In genomic region chr2:170929686-170930050, GRCh38 we compare ENCODE assay signal across 8 cellular contexts. TPM values are rescaled to one million over a fixed set of nuclear protein-coding genes. Genes with fewer than 3 reads are reported as not detected.
DNase-seq lines count a peak whose midpoint lies in the region; ATAC-seq and TF ChIP-seq lines count a peak whose summit lies in the region.

No MANE protein-coding gene starts in this region.

- H3K9me3 ChIP-seq in OCI-LY1 (ENCODE audit: low read length): peaks cover 7% of the 10 kb centered on the region; the same call in 1 of the 2 replicates

- no peaks in the 10 kb centered on the region for H3F3A ChIP-seq in OCI-LY1 (ENCODE audit: insufficient read depth, low read length)

- peak overlapping the region; percentile 92 for H3K4me3 ChIP-seq in OCI-LY1 (ENCODE audit: low read depth, low read length, poor library complexity, severe bottlenecking)

- no peaks in the 10 kb centered on the region for H3K27me3 ChIP-seq in OCI-LY1 (ENCODE audit: insufficient read depth, low read length)

- H3K36me3 ChIP-seq in OCI-LY1 (ENCODE audit: insufficient read depth, low read length): peaks cover 22% of the 10 kb centered on the region; the same call in 1 of the 2 replicates

- H4K20me1 ChIP-seq in OCI-LY1 (ENCODE audit: insufficient read depth, low read length): no peaks in the 10 kb centered on the region

- peak; percentile 3 for ATAC-seq in HG02938 (IDR thresholded peaks at IDR 0.05; ENCODE audit: unreplicated experiment)

- peaks cover 11% of the 10 kb centered on the region for H3K9me3 Mint-ChIP-seq in activated naive CD4-positive, alpha-beta T cell treated with anti-CD3 and anti-CD28 coated beads, Interleukin-2, amount 10 ng/mL, durations not matched to agents 7 days and 5 days
- peaks cover 5% of the 10 kb centered on the region for H3K9me3 Mint-ChIP-seq in glutamatergic neuron (ENCODE audit: unreplicated experiment)
- no peaks in the 10 kb centered on the region for H3K9me3 Mint-ChIP-seq in osteocyte (ENCODE audit: unreplicated experiment)

- peaks cover 26% of the 10 kb centered on the region for H3K36me3 Mint-ChIP-seq in activated naive CD4-positive, alpha-beta T cell treated with anti-CD3 and anti-CD28 coated beads, Interleukin-2, amount 10 ng/mL, durations not matched to agents 7 days and 5 days
- H3K36me3 Mint-ChIP-seq in glutamatergic neuron (ENCODE audit: unreplicated experiment) (peaks cover 3% of the 10 kb centered on the region), osteocyte (ENCODE audit: unreplicated experiment) (peaks cover 3% of the 10 kb centered on the region)

- H3K9me2 ChIP-seq in OCI-LY1 (ENCODE audit: low read depth, low read length): no peaks in the 10 kb centered on the region

- H3K9ac ChIP-seq in OCI-LY1 (ENCODE audit: low read length): peak overlapping the region; percentile 93

- CTCF ChIA-PET in activated naive CD4-positive, alpha-beta T cell treated with anti-CD3 and anti-CD28 coated beads, Interleukin-2, amount 10 ng/mL, durations not matched to agents 7 days and 5 days (lab: Charles Lee): interaction anchor here (0.9 to 4.0 kb wide), 14 partner anchors 14 to 504 kb away, joined by 3 to 15 read pairs (median 7); partner anchors contain the start of genes DCAF17, METTL8 and TLK1

- H3K4me1 ChIP-seq in OCI-LY1 (ENCODE audit: insufficient read depth, low read length, severe bottlenecking): peaks cover 34% of the 10 kb centered on the region

- peak overlapping the region; percentile 94 for H3K4me3 Mint-ChIP-seq in activated naive CD4-positive, alpha-beta T cell treated with anti-CD3 and anti-CD28 coated beads, Interleukin-2, amount 10 ng/mL, durations not matched to agents 7 days and 5 days
- peak overlapping the region; percentile 94 for H3K4me3 Mint-ChIP-seq in glutamatergic neuron (ENCODE audit: unreplicated experiment)
- H3K4me3 Mint-ChIP-seq in osteocyte (ENCODE audit: unreplicated experiment): peak overlapping the region; percentile 85

- peaks cover 43% of the 10 kb centered on the region for H3K4me1 Mint-ChIP-seq in activated naive CD4-positive, alpha-beta T cell treated with anti-CD3 and anti-CD28 coated beads, Interleukin-2, amount 10 ng/mL, durations not matched to agents 7 days and 5 days
- peaks cover 13% of the 10 kb centered on the region for H3K4me1 Mint-ChIP-seq in glutamatergic neuron (ENCODE audit: low read depth, unreplicated experiment)
- H3K4me1 Mint-ChIP-seq in osteocyte (ENCODE audit: unreplicated experiment): peaks cover 40% of the 10 kb centered on the region

- H3K79me2 ChIP-seq in OCI-LY1 (ENCODE audit: insufficient read depth, low read length): peaks cover 54% of the 10 kb centered on the region

- TF ChIP-seq CTCF in OCI-LY1 (IDR thresholded peaks at IDR 0.05; ENCODE audit: low read length): no peak
- TF ChIP-seq CTCF in glutamatergic neuron (IDR thresholded peaks at IDR 0.05; ENCODE audit: partially characterized antibody, unreplicated experiment): no peak
- no peak for TF ChIP-seq CTCF in osteocyte (IDR thresholded peaks at IDR 0.05)

- peak overlapping the region; percentile 66 for H3K27ac ChIP-seq in OCI-LY1 (ENCODE audit: low read depth, low read length, poor library complexity, severe bottlenecking)

- no peak overlapping the region for H2AFZ ChIP-seq in OCI-LY1 (ENCODE audit: low read length)

- peak; percentile 24 for DNase-seq in NCI-H446 (lab: John Stamatoyannopoulos, UW)
- DNase-seq in NCI-H446 treated with DMSO at 0.1 percent for 48 hours (lab: John Stamatoyannopoulos, UW): no peak
- DNase-seq in activated naive CD4-positive, alpha-beta T cell treated with anti-CD3 and anti-CD28 coated beads, Interleukin-2, amount 10 ng/mL, durations not matched to agents 7 days and 5 days: peak; percentile 54
- DNase-seq in glutamatergic neuron: peak; percentile 56
- no peak for DNase-seq in osteocyte (ENCODE audit: extremely low spot score, unreplicated experiment)
- no peak for DNase-seq in mesenteric fat pad (ENCODE audit: low spot score)

- peak overlapping the region; percentile 91 for H3K4me2 ChIP-seq in OCI-LY1 (ENCODE audit: low read length)

- peak overlapping the region; percentile 97 for H3K27ac Mint-ChIP-seq in activated naive CD4-positive, alpha-beta T cell treated with anti-CD3 and anti-CD28 coated beads, Interleukin-2, amount 10 ng/mL, durations not matched to agents 7 days and 5 days
- H3K27ac Mint-ChIP-seq in glutamatergic neuron (ENCODE audit: unreplicated experiment) (peak overlapping the region; percentile 28), osteocyte (ENCODE audit: unreplicated experiment) (peak overlapping the region; percentile 85)

- peaks cover 6% of the 10 kb centered on the region for H3K27me3 Mint-ChIP-seq in activated naive CD4-positive, alpha-beta T cell treated with anti-CD3 and anti-CD28 coated beads, Interleukin-2, amount 10 ng/mL, durations not matched to agents 7 days and 5 days
- H3K27me3 Mint-ChIP-seq in glutamatergic neuron (ENCODE audit: unreplicated experiment): peaks cover 3% of the 10 kb centered on the region
- H3K27me3 Mint-ChIP-seq in osteocyte (ENCODE audit: unreplicated experiment): no peaks in the 10 kb centered on the region

RNA-seq across cellular contexts. Expression of gene GORASP2, which starts 0.6 kb away (rescaled TPM):
- 38.8 TPM for total RNA-seq in glutamatergic neuron (ENCODE audit: unreplicated experiment)
- 94.7 and 99.5 TPM in 2 replicates for total RNA-seq in osteocyte
- total RNA-seq in mesenteric fat pad: 78.2 TPM

Comparison
In these comparisons a context has a peak if more than half of its experiments do, and no peak if none do; other contexts are left out.
1. DNase-seq: peak in NCI-H446 (2 of 2), activated naive CD4-positive, alpha-beta T cell treated with anti-CD3 and anti-CD28 coated beads, Interleukin-2, amount 10 ng/mL, durations not matched to agents 7 days and 5 days (single experiment) and glutamatergic neuron (single experiment); none in NCI-H446 treated with DMSO at 0.1 percent for 48 hours (single experiment), osteocyte (single experiment) and mesenteric fat pad (single experiment).
2. H3K27ac Mint-ChIP-seq: peak in every context shown above with its lines; median percentile 97 in activated naive CD4-positive, alpha-beta T cell treated with anti-CD3 and anti-CD28 coated beads, Interleukin-2, amount 10 ng/mL, durations not matched to agents 7 days and 5 days; 85 in osteocyte; 28 in glutamatergic neuron.
3. Peak in every context shown above with its lines, with median percentiles within 50 percentile points of each other: H3K4me3 Mint-ChIP-seq.